In the genomic region with DNA sequence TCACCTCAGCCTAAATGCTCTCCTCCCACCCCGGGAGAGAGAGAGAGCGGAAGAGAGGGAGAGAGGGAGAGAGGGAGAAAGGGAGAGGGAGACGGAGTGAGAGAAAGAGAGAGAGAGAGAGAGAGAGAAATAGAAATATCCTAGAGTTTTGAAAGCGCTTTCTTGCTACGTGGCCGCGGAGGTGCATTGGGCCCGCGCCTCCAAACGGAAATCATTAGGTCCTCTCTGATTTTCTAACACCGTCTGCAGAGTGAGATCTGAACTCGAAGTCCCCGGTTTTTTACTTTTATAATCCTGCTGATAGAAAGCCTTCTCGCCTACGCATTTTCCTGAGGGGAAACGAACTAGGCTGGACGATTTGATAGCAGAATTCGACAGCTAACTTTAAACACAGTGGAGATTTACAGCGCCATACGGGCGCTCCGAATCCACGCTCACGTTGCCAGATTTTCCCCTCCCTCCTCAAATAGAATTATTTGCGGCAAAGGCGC, we compare ENCODE assay signal across 22 cellular contexts. TPM values are rescaled to one million over a fixed set of nuclear protein-coding genes. Genes with fewer than 3 reads are reported as not detected.
DNase-seq lines count a peak whose midpoint lies in the region; ATAC-seq, FAIRE-seq and TF ChIP-seq lines count a peak whose summit lies in the region.
"Had no signal": no experiment of that assay in that cellular context is flagged by ENCODE, and none has a peak within 500 bp of the region (broad histone marks: within the 10 kb centered on the region; RNA-seq: fewer than 3 reads in every experiment).

No MANE protein-coding gene starts in this region.

- TF ChIP-seq CTCF in H1 (IDR thresholded peaks at IDR 0.05; ENCODE audit: control extremely low read depth in 1 of 3, insufficient read depth in 1 of 3, low read depth in 1 of 3, low read length in 3 of 3) (no peak), upper lobe of right lung (IDR thresholded peaks at IDR 0.05) (no peak)

- H3K4me3 ChIP-seq in H1 (ENCODE audit: extremely low read depth in 1 of 4, insufficient read depth in 2 of 4, low read depth in 3 of 4, low read length in 4 of 4) (peak overlapping the region in 1 of 4 experiments; percentile 52; a peak in 1 of 8 replicates), upper lobe of right lung (no peak overlapping the region)
- H3K4me3 ChIP-seq: transverse colon had no signal

- no peak overlapping the region for H3K4ac ChIP-seq in H1 (replicated peaks; ENCODE audit: insufficient read length, low read depth, low read length)

- H2AFZ ChIP-seq in H1 (ENCODE audit: low read length): no peak overlapping the region

- H2BK5ac ChIP-seq in H1 (ENCODE audit: low read depth, low read length): no peak overlapping the region

- H3K9me3 Mint-ChIP-seq in activated naive CD4-positive, alpha-beta T cell treated with anti-CD3 and anti-CD28 coated beads, Interleukin-2, amount 50 U/mL, for 24 hours: peaks cover 11% of the 10 kb centered on the region
- peaks cover 0 to 13% (median 0%) of the 10 kb centered on the region in 3 donors for H3K9me3 Mint-ChIP-seq in IgD-negative memory B cell
- peaks cover under 1 to 7% of the 10 kb centered on the region in 2 donors for H3K9me3 Mint-ChIP-seq in stimulated activated naive B cell treated with anti-CD40 and anti-IgM and Interleukin-4, amounts not matched to agents 10 μg/mL and 1 μg/mL and 100 μg/mL, for 72 hours

- peaks cover 2% of the 10 kb centered on the region; the same call in 1 of the 2 replicates for H3K23me2 ChIP-seq in H1 (ENCODE audit: low read depth, low read length)

- H3K9me3 ChIP-seq in H1 (ENCODE audit: insufficient read depth in 2 of 2, low read depth in 1 of 2, low read length in 1 of 2): no peaks in the 10 kb centered on the region; a peak in 1 of 4 replicates
- no peaks in the 10 kb centered on the region for H3K9me3 ChIP-seq in upper lobe of right lung
- H3K9me3 ChIP-seq: transverse colon had no signal

- H3K36me3 Mint-ChIP-seq in activated naive CD4-positive, alpha-beta T cell treated with anti-CD3 and anti-CD28 coated beads, Interleukin-2, amount 50 U/mL, for 24 hours: peaks cover 14% of the 10 kb centered on the region
- peaks cover 2% of the 10 kb centered on the region for H3K36me3 Mint-ChIP-seq in IgD-negative memory B cell
- peaks cover 9 to 12% of the 10 kb centered on the region in 2 donors for H3K36me3 Mint-ChIP-seq in stimulated activated naive B cell treated with anti-CD40 and anti-IgM and Interleukin-4, amounts not matched to agents 10 μg/mL and 1 μg/mL and 100 μg/mL, for 72 hours

- no peak overlapping the region for H4K5ac ChIP-seq in H1 (ENCODE audit: insufficient read length, low read depth, low read length)

- H3K4me1 Mint-ChIP-seq in activated naive CD4-positive, alpha-beta T cell treated with anti-CD3 and anti-CD28 coated beads, Interleukin-2, amount 50 U/mL, for 24 hours: no peaks in the 10 kb centered on the region
- H3K4me1 Mint-ChIP-seq in IgD-negative memory B cell: peaks cover 0 to 4% (median 0%) of the 10 kb centered on the region in 3 donors
- peaks cover 3 to 14% of the 10 kb centered on the region in 2 donors for H3K4me1 Mint-ChIP-seq in stimulated activated naive B cell treated with anti-CD40 and anti-IgM and Interleukin-4, amounts not matched to agents 10 μg/mL and 1 μg/mL and 100 μg/mL, for 72 hours

- DNase-seq in activated naive CD4-positive, alpha-beta T cell treated with anti-CD3 and anti-CD28 coated beads, Interleukin-2, amount 50 U/mL, for 16 hours: no peak
- no peak for DNase-seq in H1 (ENCODE audit: low read depth in 1 of 2, low spot score in 2 of 2)
- no peak for DNase-seq in stimulated activated naive B cell treated with anti-CD40 and anti-IgM and Interleukin-4, amounts not matched to agents 10 μg/mL and 1 μg/mL and 100 μg/mL, for 72 hours
- DNase-seq in medulla oblongata (ENCODE audit: extremely low spot score): no peak
- no peak for DNase-seq in upper lobe of right lung
- DNase-seq in Ammon's horn (ENCODE audit: low spot score): no peak
- DNase-seq: activated CD4-positive, alpha-beta T cell treated with anti-CD3 and anti-CD28 coated beads for 4 hours; C1 segment of cervical spinal cord; central memory CD4-positive, alpha-beta T cell; NCI-H1417; NCI-H510A treated with DMSO at 0.1 percent for 48 hours; right cardiac atrium; stimulated activated CD4-positive, alpha-beta T cell treated with anti-CD3 and anti-CD28 coated beads, Interleukin-2, amount 100 ng/mL, for 48 hours; transverse colon had no signal

- no peak overlapping the region for H2BK120ac ChIP-seq in H1 (replicated peaks; ENCODE audit: low read depth, low read length)

- no peak overlapping the region for H3K18ac ChIP-seq in H1 (ENCODE audit: extremely low read depth, low read length)

- H4K8ac ChIP-seq in H1 (ENCODE audit: extremely low read depth, insufficient read depth, low read length): no peak overlapping the region

- H3K27ac ChIP-seq in H1 (ENCODE audit: low read depth, low read length) (no peak overlapping the region), upper lobe of right lung (no peak overlapping the region)
- H3K27ac ChIP-seq: KMS-11, transverse colon had no signal

- no peaks in the 10 kb centered on the region for H3K79me1 ChIP-seq in H1 (ENCODE audit: low read depth, low read length)

- H2BK15ac ChIP-seq in H1 (ENCODE audit: low read length): no peak overlapping the region

- no peak overlapping the region for H3K4me3 Mint-ChIP-seq in activated naive CD4-positive, alpha-beta T cell treated with anti-CD3 and anti-CD28 coated beads, Interleukin-2, amount 50 U/mL, for 24 hours
- peak overlapping the region in 3 of 4 donors; percentile 34 to 70 (median 43) for H3K4me3 Mint-ChIP-seq in IgD-negative memory B cell
- H3K4me3 Mint-ChIP-seq in stimulated activated naive B cell treated with anti-CD40 and anti-IgM and Interleukin-4, amounts not matched to agents 10 μg/mL and 1 μg/mL and 100 μg/mL, for 72 hours: peak overlapping the region; percentile 12 to 56

- H3K9ac ChIP-seq in H1 (replicated peaks in 1 of 4; ENCODE audit: extremely low read depth in 1 of 4, low read depth in 3 of 4, low read length in 3 of 4): no peak overlapping the region
- H3K9ac ChIP-seq: KMS-11 had no signal

- no peak for FAIRE-seq in H1 (lab: Jason Lieb, UNC)

- peak overlapping the region; percentile 4 to 57; a peak in 2 of 4 replicates for H3K4me2 ChIP-seq in H1 (ENCODE audit: insufficient read depth in 1 of 2, low read depth in 2 of 2, low read length in 2 of 2)
- H3K4me2 ChIP-seq: KMS-11 had no signal

- H4K91ac ChIP-seq in H1 (replicated peaks; ENCODE audit: insufficient read length, low read length): no peak overlapping the region

- H3K14ac ChIP-seq in H1 (ENCODE audit: insufficient read length): no peak overlapping the region

- H3K27me3 ChIP-seq in H1 (replicated peaks in 1 of 4; ENCODE audit: control insufficient read depth in 3 of 4, extremely low read depth in 1 of 4, insufficient read depth in 3 of 4, low read length in 3 of 4): peaks cover 93 to 98% (median 98%) of the 10 kb centered on the region in 4 experiments
- H3K27me3 ChIP-seq in upper lobe of right lung: peaks cover 97% of the 10 kb centered on the region

- peaks cover 0 to 2% (median 0%) of the 10 kb centered on the region in 4 experiments; a peak in 1 of 8 replicates for H3K36me3 ChIP-seq in H1 (ENCODE audit: control insufficient read depth in 2 of 4, insufficient read depth in 4 of 4, low read length in 3 of 4)
- no peaks in the 10 kb centered on the region for H3K36me3 ChIP-seq in upper lobe of right lung
- H3K36me3 ChIP-seq: transverse colon had no signal

- POLR2A ChIA-PET in H1 (lab: Charles Lee; ENCODE audit: partially characterized antibody): interaction anchor here (0.7 to 1.7 kb wide), 2 partner anchors 12 to 1512 kb away, joined by 3 to 8 read pairs; no protein-coding TSS in a partner anchor

- H3K27me3 Mint-ChIP-seq in activated naive CD4-positive, alpha-beta T cell treated with anti-CD3 and anti-CD28 coated beads, Interleukin-2, amount 50 U/mL, for 24 hours: peaks cover 60% of the 10 kb centered on the region
- H3K27me3 Mint-ChIP-seq in IgD-negative memory B cell: peaks cover 66% of the 10 kb centered on the region
- peaks cover 73 to 83% of the 10 kb centered on the region in 2 donors for H3K27me3 Mint-ChIP-seq in stimulated activated naive B cell treated with anti-CD40 and anti-IgM and Interleukin-4, amounts not matched to agents 10 μg/mL and 1 μg/mL and 100 μg/mL, for 72 hours

- ATAC-seq in stimulated activated naive B cell treated with anti-CD40 and anti-IgM and Interleukin-4, amounts not matched to agents 10 μg/mL and 1 μg/mL and 100 μg/mL, for 72 hours (replicated peaks): no peak
- no peak for ATAC-seq in upper lobe of right lung
- ATAC-seq: right cardiac atrium had no signal

- no peak overlapping the region for H3K56ac ChIP-seq in H1 (replicated peaks; ENCODE audit: insufficient read length, low read depth, low read length)

- H3K4me1 ChIP-seq in H1 (replicated peaks in 1 of 4; ENCODE audit: control insufficient read depth in 3 of 4, insufficient read depth in 4 of 4, low read length in 3 of 4): peaks cover 0 to 25% (median 9%) of the 10 kb centered on the region in 4 experiments; a peak in 5 of 7 replicates
- peaks cover 10% of the 10 kb centered on the region for H3K4me1 ChIP-seq in upper lobe of right lung

- H2BK12ac ChIP-seq in H1 (ENCODE audit: low read depth, low read length): no peak overlapping the region

- H2AK5ac ChIP-seq in H1 (ENCODE audit: low read depth, low read length): no peak overlapping the region

- CTCF ChIA-PET in H1 (lab: Charles Lee; ENCODE audit: partially characterized antibody): interaction anchor here (1.1 to 7.8 kb wide), 13 partner anchors 12 to 732 kb away, joined by 3 to 130 read pairs (median 5); a partner anchor contains a TSS

- no peaks in the 10 kb centered on the region for H3K79me2 ChIP-seq in H1 (ENCODE audit: control insufficient read depth in 1 of 2, insufficient read depth in 2 of 2, low read length in 2 of 2)

- H2BK20ac ChIP-seq in H1 (ENCODE audit: low read length): no peak overlapping the region

- intact Hi-C loops in upper lobe of right lung (cut with DNase I): no loop called here

- no peak for TF ChIP-seq RAD21 in H1 (IDR thresholded peaks at IDR 0.05 in 1 of 2, conservative IDR thresholded peaks at IDR 0.05 in 1 of 2; ENCODE audit: low read depth in 2 of 2, low read length in 2 of 2)

- TF ChIP-seq POLR2A in H1 (IDR thresholded peaks at IDR 0.05; ENCODE audit: control extremely low read depth in 1 of 2, low read depth in 2 of 2, low read length in 2 of 2): no peak

- 6% methylated on average over 26 of the region's 26 CpGs; no CpG with 5 or more reads in 1 of the 2 experiments for WGBS in H1 (ENCODE audit: extremely low coverage in 1 of 2, insufficient coverage in 1 of 2, insufficient read length in 1 of 2, insufficient replicate concordance in 2 of 2, low coverage in 1 of 2, low lambda C conversion rate in 2 of 2, missing lambda C conversion rate in 1 of 2), 2 experiments

- H3K27ac Mint-ChIP-seq in activated naive CD4-positive, alpha-beta T cell treated with anti-CD3 and anti-CD28 coated beads, Interleukin-2, amount 50 U/mL, for 24 hours: peak overlapping the region; percentile 62
- H3K27ac Mint-ChIP-seq in IgD-negative memory B cell: peak overlapping the region; percentile 86 to 96 (median 91)
- peak overlapping the region; percentile 90 for H3K27ac Mint-ChIP-seq in stimulated activated naive B cell treated with anti-CD40 and anti-IgM and Interleukin-4, amounts not matched to agents 10 μg/mL and 1 μg/mL and 100 μg/mL, for 72 hours

- H3K23ac ChIP-seq in H1 (ENCODE audit: insufficient read length): no peak overlapping the region

- H4K20me1 ChIP-seq in H1 (replicated peaks in 1 of 2; ENCODE audit: control insufficient read depth in 1 of 2, insufficient read depth in 2 of 2, low read length in 2 of 2): peaks cover 15 to 30% of the 10 kb centered on the region in 2 experiments

- no peak for TF ChIP-seq EP300 in H1 (IDR thresholded peaks at IDR 0.05; ENCODE audit: borderline replicate concordance in 1 of 2, low read depth in 2 of 2, low read length in 2 of 2)

RNA-seq across cellular contexts. Expression of a gene that starts 0.9 kb away (rescaled TPM):
- polyA plus RNA-seq in IgD-negative memory B cell (not detected), H1 (2011; rRNA removed) (not detected in 2 replicates)
- total RNA-seq in H1 (2021; fragmentation: NEBNext Ultra II Directional; extraction: Animal tissue kit (Norgen Biotek cat#: 25700)): not detected in 2 replicates
- polyA plus RNA-seq in H1 (2011; cell fraction: cytosol; rRNA removed): not detected
- 0.03 TPM for polyA plus RNA-seq in H1 (2011; cell fraction: nucleus; rRNA removed)
- polyA plus RNA-seq in H1 (2012, experiment 1 of 2): not detected in 4 replicates
- polyA plus RNA-seq in H1 (2012, experiment 2 of 2): 0.03 TPM
- not detected for polyA plus RNA-seq in H1 (2013, experiment 1 of 2)
- not detected for polyA plus RNA-seq in H1 (2013, experiment 2 of 2)
- not detected in 2 replicates for polyA minus RNA-seq in H1 (2011; rRNA and poly(A)+ RNA removed)
- polyA minus RNA-seq in H1 (2011; cell fraction: cytosol; rRNA and poly(A)+ RNA removed): not detected
- polyA minus RNA-seq in H1 (2011; cell fraction: nucleus; rRNA and poly(A)+ RNA removed): not detected
- total RNA-seq in upper lobe of right lung: not detected
- total RNA-seq: epithelial cell of proximal tubule; H4; kidney epithelial cell; right cardiac atrium; RPMI7951; T-helper 2 cell treated with Interferon-gamma antibody and Interleukin-4, amounts not matched to agents 100 ng/mL and 5 ng/mL, for 36 hours; transverse colon had no signal
- polyA plus RNA-seq: right cardiac atrium had no signal

RNA-seq across cellular contexts. Expression of a gene that starts 7.8 kb away (rescaled TPM):
- polyA plus RNA-seq in IgD-negative memory B cell: not detected
- not detected in 2 replicates for total RNA-seq in H1 (2021; fragmentation: NEBNext Ultra II Directional; extraction: Animal tissue kit (Norgen Biotek cat#: 25700))
- not detected in 2 replicates for polyA plus RNA-seq in H1 (2011; rRNA removed)
- polyA plus RNA-seq in H1 (2011; cell fraction: cytosol; rRNA removed): not detected
- polyA plus RNA-seq in H1 (2011; cell fraction: nucleus; rRNA removed): not detected
- polyA plus RNA-seq in H1 (2012, experiment 1 of 2): not detected in 4 replicates
- polyA plus RNA-seq in H1 (2012, experiment 2 of 2): not detected
- polyA plus RNA-seq in H1 (2013, experiment 1 of 2): 0.04 TPM
- not detected for polyA plus RNA-seq in H1 (2013, experiment 2 of 2)
- polyA minus RNA-seq in H1 (2011; rRNA and poly(A)+ RNA removed): not detected in 2 replicates
- not detected for polyA minus RNA-seq in H1 (2011; cell fraction: cytosol; rRNA and poly(A)+ RNA removed)
- polyA minus RNA-seq in H1 (2011; cell fraction: nucleus; rRNA and poly(A)+ RNA removed): not detected
- total RNA-seq in upper lobe of right lung: not detected
- total RNA-seq: epithelial cell of proximal tubule; kidney epithelial cell; right cardiac atrium; T-helper 2 cell treated with Interferon-gamma antibody and Interleukin-4, amounts not matched to agents 100 ng/mL and 5 ng/mL, for 36 hours had no signal
- polyA plus RNA-seq: right cardiac atrium had no signal

RNA-seq across cellular contexts. Expression of a gene that starts 14.9 kb away (rescaled TPM):
- polyA plus RNA-seq in IgD-negative memory B cell: not detected
- total RNA-seq in H1 (2021; fragmentation: NEBNext Ultra II Directional; extraction: Animal tissue kit (Norgen Biotek cat#: 25700)): not detected in 2 replicates
- not detected in 2 replicates for polyA plus RNA-seq in H1 (2011; rRNA removed)
- not detected for polyA plus RNA-seq in H1 (2011; cell fraction: cytosol; rRNA removed)
- polyA plus RNA-seq in H1 (2011; cell fraction: nucleus; rRNA removed): not detected
- not detected in 4 replicates for polyA plus RNA-seq in H1 (2012, experiment 1 of 2)
- polyA plus RNA-seq in H1 (2012, experiment 2 of 2): not detected
- not detected for polyA plus RNA-seq in H1 (2013, experiment 1 of 2)
- not detected for polyA plus RNA-seq in H1 (2013, experiment 2 of 2)
- polyA minus RNA-seq in H1 (2011; rRNA and poly(A)+ RNA removed): not detected in 2 replicates
- polyA minus RNA-seq in H1 (2011; cell fraction: cytosol; rRNA and poly(A)+ RNA removed): not detected
- not detected for polyA minus RNA-seq in H1 (2011; cell fraction: nucleus; rRNA and poly(A)+ RNA removed)
- total RNA-seq in upper lobe of right lung: not detected
- total RNA-seq: epithelial cell of proximal tubule; H4; kidney epithelial cell; right cardiac atrium; RPMI7951; T-helper 2 cell treated with Interferon-gamma antibody and Interleukin-4, amounts not matched to agents 100 ng/mL and 5 ng/mL, for 36 hours; transverse colon had no signal
- polyA plus RNA-seq: right cardiac atrium had no signal

RNA-seq across cellular contexts. Expression of a gene that starts 22.4 kb away (rescaled TPM):
- not detected for polyA plus RNA-seq in IgD-negative memory B cell
- not detected in 2 replicates for total RNA-seq in H1 (2021; fragmentation: NEBNext Ultra II Directional; extraction: Animal tissue kit (Norgen Biotek cat#: 25700))
- polyA plus RNA-seq in H1 (2011; rRNA removed): not detected in 2 replicates
- not detected for polyA plus RNA-seq in H1 (2011; cell fraction: cytosol; rRNA removed)
- not detected for polyA plus RNA-seq in H1 (2011; cell fraction: nucleus; rRNA removed)
- polyA plus RNA-seq in H1 (2012, experiment 1 of 2): not detected in 4 replicates
- not detected for polyA plus RNA-seq in H1 (2012, experiment 2 of 2)
- not detected for polyA plus RNA-seq in H1 (2013, experiment 1 of 2)
- not detected for polyA plus RNA-seq in H1 (2013, experiment 2 of 2)
- polyA minus RNA-seq in H1 (2011; rRNA and poly(A)+ RNA removed): not detected in 2 replicates
- not detected for polyA minus RNA-seq in H1 (2011; cell fraction: cytosol; rRNA and poly(A)+ RNA removed)
- not detected for polyA minus RNA-seq in H1 (2011; cell fraction: nucleus; rRNA and poly(A)+ RNA removed)
- not detected for total RNA-seq in upper lobe of right lung
- total RNA-seq: H4; right cardiac atrium; RPMI7951; T-helper 2 cell treated with Interferon-gamma antibody and Interleukin-4, amounts not matched to agents 100 ng/mL and 5 ng/mL, for 36 hours had no signal
- polyA plus RNA-seq: right cardiac atrium had no signal

RNA-seq across cellular contexts. Expression of a gene that starts 31.9 kb away (rescaled TPM):
- polyA plus RNA-seq in IgD-negative memory B cell (not detected), H1 (2011; rRNA removed) (not detected in 2 replicates)
- not detected in 2 replicates for total RNA-seq in H1 (2021; fragmentation: NEBNext Ultra II Directional; extraction: Animal tissue kit (Norgen Biotek cat#: 25700))
- polyA plus RNA-seq in H1 (2011; cell fraction: cytosol; rRNA removed): not detected
- not detected for polyA plus RNA-seq in H1 (2011; cell fraction: nucleus; rRNA removed)
- polyA plus RNA-seq in H1 (2012, experiment 1 of 2): not detected in 4 replicates
- polyA plus RNA-seq in H1 (2012, experiment 2 of 2): not detected
- not detected for polyA plus RNA-seq in H1 (2013, experiment 1 of 2)
- not detected for polyA plus RNA-seq in H1 (2013, experiment 2 of 2)
- not detected in 2 replicates for polyA minus RNA-seq in H1 (2011; rRNA and poly(A)+ RNA removed)
- not detected for polyA minus RNA-seq in H1 (2011; cell fraction: cytosol; rRNA and poly(A)+ RNA removed)
- polyA minus RNA-seq in H1 (2011; cell fraction: nucleus; rRNA and poly(A)+ RNA removed): not detected
- 0.55 TPM for total RNA-seq in upper lobe of right lung
- total RNA-seq: H4; right cardiac atrium; RPMI7951; T-helper 2 cell treated with Interferon-gamma antibody and Interleukin-4, amounts not matched to agents 100 ng/mL and 5 ng/mL, for 36 hours had no signal
- polyA plus RNA-seq: right cardiac atrium had no signal
